Comparison of ENCODE assay signal across 12 cellular contexts in genomic region chr12:121828306-121828705, GRCh38. TPM values are rescaled to one million over a fixed set of nuclear protein-coding genes. Genes with fewer than 3 reads are reported as not detected.
A peak's percentile ranks its signal among the peaks of the same experiment; 100 is the strongest.
DNase-seq lines count a peak whose midpoint lies in the region; ATAC-seq and TF ChIP-seq lines count a peak whose summit lies in the region.
"Had no signal": no experiment of that assay in that cellular context is flagged by ENCODE, and none has a peak within 500 bp of the region (broad histone marks: within the 10 kb centered on the region; RNA-seq: fewer than 3 reads in every experiment).

No MANE protein-coding gene starts in this region.

- H3K9me3 ChIP-seq in endodermal cell (ENCODE audit: control insufficient read depth, low read length): no peaks in the 10 kb centered on the region
- H3K9me3 ChIP-seq: MG63 had no signal

- peak overlapping the region; percentile 24 to 65 for H3K27ac Mint-ChIP-seq in activated naive CD4-positive, alpha-beta T cell treated with anti-CD3 and anti-CD28 coated beads, Interleukin-2, amount 50 U/mL, for 72 hours
- H3K27ac Mint-ChIP-seq in endodermal cell: peak overlapping the region; percentile 56
- H3K27ac Mint-ChIP-seq in stimulated activated naive B cell treated with anti-CD40 and anti-IgM and Interleukin-4, amounts not matched to agents 10 μg/mL and 1 μg/mL and 100 μg/mL, for 72 hours: peak overlapping the region; percentile 65

- no peak for ATAC-seq in activated naive CD4-positive, alpha-beta T cell treated with anti-CD3 and anti-CD28 coated beads, Interleukin-2, amount 50 U/mL, for 72 hours
- no peak for ATAC-seq in stimulated activated naive B cell treated with anti-CD40 and anti-IgM and Interleukin-4, amounts not matched to agents 10 μg/mL and 1 μg/mL and 100 μg/mL, for 72 hours (replicated peaks)
- ATAC-seq in left colon: no peak

- WGBS in endodermal cell (ENCODE audit: insufficient coverage in 1 of 2, insufficient read length in 1 of 2), 2 experiments: 94 to 100% methylated on average over 6 to 8 of the region's 8 CpGs

- H3K9me3 Mint-ChIP-seq in activated naive CD4-positive, alpha-beta T cell treated with anti-CD3 and anti-CD28 coated beads, Interleukin-2, amount 50 U/mL, for 72 hours: no peaks in the 10 kb centered on the region
- H3K9me3 Mint-ChIP-seq in endodermal cell: no peaks in the 10 kb centered on the region
- H3K9me3 Mint-ChIP-seq in stimulated activated naive B cell treated with anti-CD40 and anti-IgM and Interleukin-4, amounts not matched to agents 10 μg/mL and 1 μg/mL and 100 μg/mL, for 72 hours: no peaks in the 10 kb centered on the region

- CTCF ChIA-PET in RWPE1 (lab: Yijun Ruan, JAX): interaction anchor here (1.0 to 1.2 kb wide), 2 partner anchors 16 to 34 kb away, joined by 3 to 6 read pairs; no protein-coding TSS in a partner anchor

- TF ChIP-seq CTCF in RWPE1 (conservative IDR thresholded peaks at IDR 0.05; ENCODE audit: low read depth) (no peak), endodermal cell (conservative IDR thresholded peaks at IDR 0.05) (no peak)

- no peak for DNase-seq in activated naive CD4-positive, alpha-beta T cell treated with anti-CD3 and anti-CD28 coated beads, Interleukin-2, amount 50 U/mL, for 72 hours (ENCODE audit: low spot score in 2 of 2)
- DNase-seq in activated naive CD4-positive, alpha-beta T cell treated with Interleukin-2 at 50 U/mL for 16 hours: no peak
- DNase-seq in RWPE1 (ENCODE audit: low spot score): no peak
- no peak for DNase-seq in endodermal cell
- DNase-seq in stimulated activated naive B cell treated with anti-CD40 and anti-IgM and Interleukin-4, amounts not matched to agents 10 μg/mL and 1 μg/mL and 100 μg/mL, for 72 hours: no peak
- no peak for DNase-seq in NCI-H1930 (lab: John Stamatoyannopoulos, UW)
- no peak for DNase-seq in left colon
- DNase-seq: MG63, NCI-H1092 treated with DMSO at 0.1 percent for 48 hours, NCI-H510A treated with DMSO at 0.1 percent for 48 hours had no signal

- H3K4me3 Mint-ChIP-seq in endodermal cell: no peak overlapping the region
- H3K4me3 Mint-ChIP-seq in stimulated activated naive B cell treated with anti-CD40 and anti-IgM and Interleukin-4, amounts not matched to agents 10 μg/mL and 1 μg/mL and 100 μg/mL, for 72 hours: no peak overlapping the region

- peaks cover 1% of the 10 kb centered on the region for H3K27me3 Mint-ChIP-seq in endodermal cell (ENCODE audit: insufficient read depth)
- no peaks in the 10 kb centered on the region for H3K27me3 Mint-ChIP-seq in stimulated activated naive B cell treated with anti-CD40 and anti-IgM and Interleukin-4, amounts not matched to agents 10 μg/mL and 1 μg/mL and 100 μg/mL, for 72 hours

- intact Hi-C loops in left colon (cut with DNase I, micrococcal nuclease): no loop called here

- H3K27ac ChIP-seq in RWPE1 (peak overlapping the region; percentile 45), endodermal cell (ENCODE audit: low read depth, low read length) (no peak overlapping the region)
- H3K27ac ChIP-seq: C4-2B had no signal

- POLR2A ChIA-PET in RWPE1 (lab: Yijun Ruan, JAX; ENCODE audit: low non-redundant PET): no interaction called here

- H3K36me3 Mint-ChIP-seq in activated naive CD4-positive, alpha-beta T cell treated with anti-CD3 and anti-CD28 coated beads, Interleukin-2, amount 50 U/mL, for 72 hours: peaks cover 0 to 6% of the 10 kb centered on the region in 2 donors
- H3K36me3 Mint-ChIP-seq in endodermal cell (ENCODE audit: low read depth): peaks cover 78% of the 10 kb centered on the region
- H3K36me3 Mint-ChIP-seq in stimulated activated naive B cell treated with anti-CD40 and anti-IgM and Interleukin-4, amounts not matched to agents 10 μg/mL and 1 μg/mL and 100 μg/mL, for 72 hours: peaks cover 54 to 72% of the 10 kb centered on the region in 2 donors

- no peak overlapping the region for H3K4me3 ChIP-seq in endodermal cell (ENCODE audit: low read length)
- H3K4me3 ChIP-seq: MG63 had no signal

- H3K4me1 ChIP-seq in endodermal cell (ENCODE audit: control insufficient read depth, insufficient read depth, low read length): no peaks in the 10 kb centered on the region

- no peaks in the 10 kb centered on the region for H3K4me1 Mint-ChIP-seq in endodermal cell
- peaks cover 4 to 23% of the 10 kb centered on the region in 2 donors for H3K4me1 Mint-ChIP-seq in stimulated activated naive B cell treated with anti-CD40 and anti-IgM and Interleukin-4, amounts not matched to agents 10 μg/mL and 1 μg/mL and 100 μg/mL, for 72 hours

- H3K27me3 ChIP-seq in endodermal cell (ENCODE audit: control insufficient read depth, insufficient read depth, low read length, poor library complexity, severe bottlenecking): no peaks in the 10 kb centered on the region
- H3K27me3 ChIP-seq: MG63 had no signal

- H3K36me3 ChIP-seq in endodermal cell (ENCODE audit: control insufficient read depth, insufficient read depth, low read length): peaks cover 77% of the 10 kb centered on the region

- H3K9ac ChIP-seq in endodermal cell (ENCODE audit: extremely low read depth, low read length, poor library complexity, severe bottlenecking): no peak overlapping the region

RNA-seq across cellular contexts. Expression of gene SETD1B, which starts 24.5 kb away (rescaled TPM):
- 10 to 100 TPM; 13.8 to 16.7 TPM for total RNA-seq in activated naive CD4-positive, alpha-beta T cell treated with anti-CD3 and anti-CD28 coated beads, Interleukin-2, amount 50 U/mL, for 72 hours
- total RNA-seq in endodermal cell (10 to 100 TPM; 30.7 to 32.6 TPM), left colon (10 to 100 TPM; 24.6 to 27.5 TPM)
- 10.6 TPM for polyA plus RNA-seq in endodermal cell (2013, experiment 1 of 2)
- polyA plus RNA-seq in endodermal cell (2013, experiment 2 of 2): 10.3 TPM

RNA-seq across cellular contexts. Expression of gene HPD, which starts 30.4 kb away (rescaled TPM):
- total RNA-seq in activated naive CD4-positive, alpha-beta T cell treated with anti-CD3 and anti-CD28 coated beads, Interleukin-2, amount 50 U/mL, for 72 hours: under 1 TPM in 1 of 2 donors, not detected in 1; 0.16 TPM
- total RNA-seq in endodermal cell: under 1 TPM; 0.55 to 0.71 TPM
- 0.32 TPM for polyA plus RNA-seq in endodermal cell (2013, experiment 1 of 2)
- polyA plus RNA-seq in endodermal cell (2013, experiment 2 of 2): 0.21 TPM
- total RNA-seq in left colon: under 1 TPM in 1 of 2 donors, not detected in 1; 0.42 TPM
- total RNA-seq: HT-29 had no signal

RNA-seq across cellular contexts. Expression of gene RHOF, which starts 34.8 kb away (rescaled TPM):
- 10 to 100 TPM; 95.3 to 96.2 TPM for total RNA-seq in activated naive CD4-positive, alpha-beta T cell treated with anti-CD3 and anti-CD28 coated beads, Interleukin-2, amount 50 U/mL, for 72 hours
- total RNA-seq in endodermal cell (10 to 100 TPM; 31.0 to 35.6 TPM), left colon (100 to 1,000 TPM in 1 of 2 donors, 10 to 100 TPM in 1; 60.3 to 148 TPM)
- polyA plus RNA-seq in endodermal cell (2013, experiment 1 of 2): 24.1 TPM
- 19.1 TPM for polyA plus RNA-seq in endodermal cell (2013, experiment 2 of 2)
